Comparison of ENCODE assay signal across 22 cellular contexts in genomic region chr13:57748096-57748495, GRCh38.
"Had no signal": no experiment of that assay in that cellular context is flagged by ENCODE, and none has a peak within 500 bp of the region (broad histone marks: within the 10 kb centered on the region; RNA-seq: fewer than 3 reads in every experiment).

No MANE protein-coding gene starts in this region.

- H3K27me3 ChIP-seq: gastrocnemius medialis, neutrophil, ovary, thyroid gland, upper lobe of right lung had no signal

- ATAC-seq: esophagus mucosa, gastrocnemius medialis, left cardiac atrium, psoas muscle, right cardiac atrium, upper lobe of right lung had no signal

- H3K4me3 ChIP-seq: gastrocnemius medialis, ovary, psoas muscle, thyroid gland, upper lobe of right lung had no signal

- DNase-seq: activated CD4-positive, alpha-beta memory T cell treated with anti-CD3 and anti-CD28 coated beads for 36 hours; activated CD4-positive, alpha-beta T cell treated with anti-CD3 and anti-CD28 coated beads for 48 hours; activated effector memory CD4-positive, alpha-beta T cell treated with Interleukin-2 at 50 U/mL for 16 hours; activated naive CD4-positive, alpha-beta T cell treated with anti-CD3 and anti-CD28 coated beads for 36 hours; activated naive CD8-positive, alpha-beta T cell treated with anti-CD3 and anti-CD28 coated beads, Interleukin-2, amount 10 ng/mL, durations not matched to agents 7 days and 5 days; activated T-cell treated with anti-CD3 and anti-CD28 coated beads, Interleukin-2, amount 50 U/mL, for 48 hours; amniotic stem cell; caudate nucleus; effector memory CD4-positive, alpha-beta T cell; gastrocnemius medialis; hippocampal formation; left cardiac atrium; ovary; psoas muscle; right cardiac atrium; stimulated activated CD4-positive, alpha-beta T cell treated with anti-CD3 and anti-CD28 coated beads, Interleukin-1b, Interleukin-23, amount 100 ng/mL, for 48 hours; substantia nigra; T1000; thyroid gland; upper lobe of right lung had no signal

- H3K27ac ChIP-seq: gastrocnemius medialis, neutrophil, ovary, psoas muscle, thyroid gland, upper lobe of right lung had no signal

- H3K4me1 ChIP-seq: gastrocnemius medialis, psoas muscle, thyroid gland, upper lobe of right lung had no signal

- H3K36me3 ChIP-seq: gastrocnemius medialis, neutrophil, ovary, thyroid gland, upper lobe of right lung had no signal

- H3K9me3 ChIP-seq: gastrocnemius medialis, neutrophil, ovary, psoas muscle, thyroid gland, upper lobe of right lung had no signal
